ENCODE assay signal across 1 cellular context in the genomic region with DNA sequence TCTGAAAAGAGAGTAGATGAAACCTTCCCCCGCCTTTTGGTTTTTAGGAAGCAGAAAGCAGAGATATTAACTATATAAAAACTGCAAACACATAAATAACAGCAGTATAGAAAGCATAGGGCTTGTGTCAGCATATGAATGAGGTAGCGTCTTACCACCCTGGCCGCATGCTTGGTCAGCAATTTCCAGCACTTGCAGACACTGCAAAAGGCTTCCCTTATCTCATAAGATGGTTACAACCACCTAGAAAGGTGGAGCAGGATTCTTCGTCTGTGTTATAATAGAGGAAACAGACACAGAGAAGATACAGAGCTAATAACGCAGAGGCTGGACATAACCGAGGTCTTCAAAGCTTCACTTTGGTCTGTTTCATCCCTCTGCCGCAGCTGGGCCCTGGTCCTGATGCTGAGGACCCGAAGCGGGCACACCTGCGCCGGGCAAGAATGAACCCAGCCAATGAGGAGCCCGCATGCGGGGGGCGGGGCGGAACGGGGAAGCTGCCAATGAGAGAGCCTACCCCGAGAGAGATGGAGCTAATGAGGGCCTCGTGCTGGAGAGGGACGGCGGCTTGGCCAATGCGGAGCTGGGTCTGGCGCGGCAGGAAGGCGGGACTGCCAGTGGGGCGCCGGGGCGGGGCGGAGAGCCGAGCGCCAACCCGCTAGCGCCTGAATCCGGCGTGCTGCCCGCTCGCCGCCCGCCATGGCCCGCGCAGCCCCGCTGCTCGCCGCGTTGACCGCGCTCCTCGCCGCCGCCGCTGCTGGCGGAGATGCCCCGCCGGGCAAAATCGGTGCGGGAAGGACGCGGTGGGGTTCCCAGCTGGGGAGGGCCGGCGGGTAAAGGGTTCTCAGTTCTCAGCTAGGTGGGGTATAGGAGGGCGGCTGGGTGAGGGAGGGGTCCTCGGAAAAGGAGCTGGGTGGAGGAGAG.
TF ChIP-seq lines count a peak whose summit lies in the region.

A gene with protein sequence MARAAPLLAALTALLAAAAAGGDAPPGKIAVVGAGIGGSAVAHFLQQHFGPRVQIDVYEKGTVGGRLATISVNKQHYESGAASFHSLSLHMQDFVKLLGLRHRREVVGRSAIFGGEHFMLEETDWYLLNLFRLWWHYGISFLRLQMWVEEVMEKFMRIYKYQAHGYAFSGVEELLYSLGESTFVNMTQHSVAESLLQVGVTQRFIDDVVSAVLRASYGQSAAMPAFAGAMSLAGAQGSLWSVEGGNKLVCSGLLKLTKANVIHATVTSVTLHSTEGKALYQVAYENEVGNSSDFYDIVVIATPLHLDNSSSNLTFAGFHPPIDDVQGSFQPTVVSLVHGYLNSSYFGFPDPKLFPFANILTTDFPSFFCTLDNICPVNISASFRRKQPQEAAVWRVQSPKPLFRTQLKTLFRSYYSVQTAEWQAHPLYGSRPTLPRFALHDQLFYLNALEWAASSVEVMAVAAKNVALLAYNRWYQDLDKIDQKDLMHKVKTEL (plus strand): TSS at position 677 of the 924 bp plus-strand sequence. CDS start 23 bp downstream, at position 700.

TF ChIP-seq in GM12878, 131 proteins besides CTCF, POLR2A, EP300 and RAD21 (continued from another document):
- TF ChIP-seq, protein P1, sequence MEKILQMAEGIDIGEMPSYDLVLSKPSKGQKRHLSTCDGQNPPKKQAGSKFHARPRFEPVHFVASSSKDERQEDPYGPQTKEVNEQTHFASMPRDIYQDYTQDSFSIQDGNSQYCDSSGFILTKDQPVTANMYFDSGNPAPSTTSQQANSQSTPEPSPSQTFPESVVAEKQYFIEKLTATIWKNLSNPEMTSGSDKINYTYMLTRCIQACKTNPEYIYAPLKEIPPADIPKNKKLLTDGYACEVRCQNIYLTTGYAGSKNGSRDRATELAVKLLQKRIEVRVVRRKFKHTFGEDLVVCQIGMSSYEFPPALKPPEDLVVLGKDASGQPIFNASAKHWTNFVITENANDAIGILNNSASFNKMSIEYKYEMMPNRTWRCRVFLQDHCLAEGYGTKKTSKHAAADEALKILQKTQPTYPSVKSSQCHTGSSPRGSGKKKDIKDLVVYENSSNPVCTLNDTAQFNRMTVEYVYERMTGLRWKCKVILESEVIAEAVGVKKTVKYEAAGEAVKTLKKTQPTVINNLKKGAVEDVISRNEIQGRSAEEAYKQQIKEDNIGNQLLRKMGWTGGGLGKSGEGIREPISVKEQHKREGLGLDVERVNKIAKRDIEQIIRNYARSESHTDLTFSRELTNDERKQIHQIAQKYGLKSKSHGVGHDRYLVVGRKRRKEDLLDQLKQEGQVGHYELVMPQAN (conservative IDR thresholded peaks at IDR 0.05) = peak; percentile 74
- TF ChIP-seq ZNF24 (IDR thresholded peaks at IDR 0.05) = no peak
- no peak for TF ChIP-seq TCF3 (IDR thresholded peaks at IDR 0.05; ENCODE audit: borderline replicate concordance, insufficient read depth, low read depth, low read length)
- 0 out of 2 replicates have a peak, but pooled peaks have one; percentile 24 for TF ChIP-seq CREM (IDR thresholded peaks at IDR 0.05; ENCODE audit: low read depth)
- TF ChIP-seq, protein P2, sequence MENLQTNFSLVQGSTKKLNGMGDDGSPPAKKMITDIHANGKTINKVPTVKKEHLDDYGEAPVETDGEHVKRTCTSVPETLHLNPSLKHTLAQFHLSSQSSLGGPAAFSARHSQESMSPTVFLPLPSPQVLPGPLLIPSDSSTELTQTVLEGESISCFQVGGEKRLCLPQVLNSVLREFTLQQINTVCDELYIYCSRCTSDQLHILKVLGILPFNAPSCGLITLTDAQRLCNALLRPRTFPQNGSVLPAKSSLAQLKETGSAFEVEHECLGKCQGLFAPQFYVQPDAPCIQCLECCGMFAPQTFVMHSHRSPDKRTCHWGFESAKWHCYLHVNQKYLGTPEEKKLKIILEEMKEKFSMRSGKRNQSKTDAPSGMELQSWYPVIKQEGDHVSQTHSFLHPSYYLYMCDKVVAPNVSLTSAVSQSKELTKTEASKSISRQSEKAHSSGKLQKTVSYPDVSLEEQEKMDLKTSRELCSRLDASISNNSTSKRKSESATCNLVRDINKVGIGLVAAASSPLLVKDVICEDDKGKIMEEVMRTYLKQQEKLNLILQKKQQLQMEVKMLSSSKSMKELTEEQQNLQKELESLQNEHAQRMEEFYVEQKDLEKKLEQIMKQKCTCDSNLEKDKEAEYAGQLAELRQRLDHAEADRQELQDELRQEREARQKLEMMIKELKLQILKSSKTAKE (IDR thresholded peaks at IDR 0.05; ENCODE audit: low read depth, poor library complexity, severe bottlenecking) = peak; percentile 36
- TF ChIP-seq SMARCA5 (IDR thresholded peaks at IDR 0.05) = no peak
- TF ChIP-seq, protein P3, sequence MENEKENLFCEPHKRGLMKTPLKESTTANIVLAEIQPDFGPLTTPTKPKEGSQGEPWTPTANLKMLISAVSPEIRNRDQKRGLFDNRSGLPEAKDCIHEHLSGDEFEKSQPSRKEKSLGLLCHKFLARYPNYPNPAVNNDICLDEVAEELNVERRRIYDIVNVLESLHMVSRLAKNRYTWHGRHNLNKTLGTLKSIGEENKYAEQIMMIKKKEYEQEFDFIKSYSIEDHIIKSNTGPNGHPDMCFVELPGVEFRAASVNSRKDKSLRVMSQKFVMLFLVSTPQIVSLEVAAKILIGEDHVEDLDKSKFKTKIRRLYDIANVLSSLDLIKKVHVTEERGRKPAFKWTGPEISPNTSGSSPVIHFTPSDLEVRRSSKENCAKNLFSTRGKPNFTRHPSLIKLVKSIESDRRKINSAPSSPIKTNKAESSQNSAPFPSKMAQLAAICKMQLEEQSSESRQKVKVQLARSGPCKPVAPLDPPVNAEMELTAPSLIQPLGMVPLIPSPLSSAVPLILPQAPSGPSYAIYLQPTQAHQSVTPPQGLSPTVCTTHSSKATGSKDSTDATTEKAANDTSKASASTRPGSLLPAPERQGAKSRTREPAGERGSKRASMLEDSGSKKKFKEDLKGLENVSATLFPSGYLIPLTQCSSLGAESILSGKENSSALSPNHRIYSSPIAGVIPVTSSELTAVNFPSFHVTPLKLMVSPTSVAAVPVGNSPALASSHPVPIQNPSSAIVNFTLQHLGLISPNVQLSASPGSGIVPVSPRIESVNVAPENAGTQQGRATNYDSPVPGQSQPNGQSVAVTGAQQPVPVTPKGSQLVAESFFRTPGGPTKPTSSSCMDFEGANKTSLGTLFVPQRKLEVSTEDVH (IDR thresholded peaks at IDR 0.05; ENCODE audit: low read depth, partially characterized antibody) = no peak
- no peak for TF ChIP-seq ETV6 (conservative IDR thresholded peaks at IDR 0.05 in 1 of 2, IDR thresholded peaks at IDR 0.05 in 1 of 2; ENCODE audit: borderline replicate concordance in 1 of 2, low read depth in 1 of 2)
- TF ChIP-seq TARDBP (IDR thresholded peaks at IDR 0.05; ENCODE audit: borderline replicate concordance) = no peak
- TF ChIP-seq, protein P4, sequence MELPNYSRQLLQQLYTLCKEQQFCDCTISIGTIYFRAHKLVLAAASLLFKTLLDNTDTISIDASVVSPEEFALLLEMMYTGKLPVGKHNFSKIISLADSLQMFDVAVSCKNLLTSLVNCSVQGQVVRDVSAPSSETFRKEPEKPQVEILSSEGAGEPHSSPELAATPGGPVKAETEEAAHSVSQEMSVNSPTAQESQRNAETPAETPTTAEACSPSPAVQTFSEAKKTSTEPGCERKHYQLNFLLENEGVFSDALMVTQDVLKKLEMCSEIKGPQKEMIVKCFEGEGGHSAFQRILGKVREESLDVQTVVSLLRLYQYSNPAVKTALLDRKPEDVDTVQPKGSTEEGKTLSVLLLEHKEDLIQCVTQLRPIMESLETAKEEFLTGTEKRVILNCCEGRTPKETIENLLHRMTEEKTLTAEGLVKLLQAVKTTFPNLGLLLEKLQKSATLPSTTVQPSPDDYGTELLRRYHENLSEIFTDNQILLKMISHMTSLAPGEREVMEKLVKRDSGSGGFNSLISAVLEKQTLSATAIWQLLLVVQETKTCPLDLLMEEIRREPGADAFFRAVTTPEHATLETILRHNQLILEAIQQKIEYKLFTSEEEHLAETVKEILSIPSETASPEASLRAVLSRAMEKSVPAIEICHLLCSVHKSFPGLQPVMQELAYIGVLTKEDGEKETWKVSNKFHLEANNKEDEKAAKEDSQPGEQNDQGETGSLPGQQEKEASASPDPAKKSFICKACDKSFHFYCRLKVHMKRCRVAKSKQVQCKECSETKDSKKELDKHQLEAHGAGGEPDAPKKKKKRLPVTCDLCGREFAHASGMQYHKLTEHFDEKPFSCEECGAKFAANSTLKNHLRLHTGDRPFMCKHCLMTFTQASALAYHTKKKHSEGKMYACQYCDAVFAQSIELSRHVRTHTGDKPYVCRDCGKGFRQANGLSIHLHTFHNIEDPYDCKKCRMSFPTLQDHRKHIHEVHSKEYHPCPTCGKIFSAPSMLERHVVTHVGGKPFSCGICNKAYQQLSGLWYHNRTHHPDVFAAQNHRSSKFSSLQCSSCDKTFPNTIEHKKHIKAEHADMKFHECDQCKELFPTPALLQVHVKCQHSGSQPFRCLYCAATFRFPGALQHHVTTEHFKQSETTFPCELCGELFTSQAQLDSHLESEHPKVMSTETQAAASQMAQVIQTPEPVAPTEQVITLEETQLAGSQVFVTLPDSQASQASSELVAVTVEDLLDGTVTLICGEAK (IDR thresholded peaks at IDR 0.05; ENCODE audit: borderline replicate concordance) = peak; percentile 37; the same call in 1 of the 2 replicates
- TF ChIP-seq, protein P5, sequence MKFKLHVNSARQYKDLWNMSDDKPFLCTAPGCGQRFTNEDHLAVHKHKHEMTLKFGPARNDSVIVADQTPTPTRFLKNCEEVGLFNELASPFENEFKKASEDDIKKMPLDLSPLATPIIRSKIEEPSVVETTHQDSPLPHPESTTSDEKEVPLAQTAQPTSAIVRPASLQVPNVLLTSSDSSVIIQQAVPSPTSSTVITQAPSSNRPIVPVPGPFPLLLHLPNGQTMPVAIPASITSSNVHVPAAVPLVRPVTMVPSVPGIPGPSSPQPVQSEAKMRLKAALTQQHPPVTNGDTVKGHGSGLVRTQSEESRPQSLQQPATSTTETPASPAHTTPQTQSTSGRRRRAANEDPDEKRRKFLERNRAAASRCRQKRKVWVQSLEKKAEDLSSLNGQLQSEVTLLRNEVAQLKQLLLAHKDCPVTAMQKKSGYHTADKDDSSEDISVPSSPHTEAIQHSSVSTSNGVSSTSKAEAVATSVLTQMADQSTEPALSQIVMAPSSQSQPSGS (IDR thresholded peaks at IDR 0.05; ENCODE audit: low read length) = no peak
- no peak for TF ChIP-seq SPI1 (IDR thresholded peaks at IDR 0.05; ENCODE audit: borderline replicate concordance, insufficient read depth, low read depth, low read length)
- no peak for TF ChIP-seq TCF7 (IDR thresholded peaks at IDR 0.05; ENCODE audit: borderline replicate concordance)
- TF ChIP-seq CHD4 (IDR thresholded peaks at IDR 0.05) = no peak
- TF ChIP-seq, protein P6, sequence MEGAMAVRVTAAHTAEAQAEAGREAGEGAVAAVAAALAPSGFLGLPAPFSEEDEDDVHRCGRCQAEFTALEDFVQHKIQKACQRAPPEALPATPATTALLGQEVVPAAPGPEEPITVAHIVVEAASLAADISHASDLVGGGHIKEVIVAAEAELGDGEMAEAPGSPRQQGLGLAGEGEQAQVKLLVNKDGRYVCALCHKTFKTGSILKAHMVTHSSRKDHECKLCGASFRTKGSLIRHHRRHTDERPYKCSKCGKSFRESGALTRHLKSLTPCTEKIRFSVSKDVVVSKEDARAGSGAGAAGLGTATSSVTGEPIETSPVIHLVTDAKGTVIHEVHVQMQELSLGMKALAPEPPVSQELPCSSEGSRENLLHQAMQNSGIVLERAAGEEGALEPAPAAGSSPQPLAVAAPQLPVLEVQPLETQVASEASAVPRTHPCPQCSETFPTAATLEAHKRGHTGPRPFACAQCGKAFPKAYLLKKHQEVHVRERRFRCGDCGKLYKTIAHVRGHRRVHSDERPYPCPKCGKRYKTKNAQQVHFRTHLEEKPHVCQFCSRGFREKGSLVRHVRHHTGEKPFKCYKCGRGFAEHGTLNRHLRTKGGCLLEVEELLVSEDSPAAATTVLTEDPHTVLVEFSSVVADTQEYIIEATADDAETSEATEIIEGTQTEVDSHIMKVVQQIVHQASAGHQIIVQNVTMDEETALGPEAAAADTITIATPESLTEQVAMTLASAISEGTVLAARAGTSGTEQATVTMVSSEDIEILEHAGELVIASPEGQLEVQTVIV (IDR thresholded peaks at IDR 0.05; ENCODE audit: borderline replicate concordance, partially characterized antibody) = peak; percentile 62
